7 cellular contexts compared by ENCODE assay signal in genomic region chr2:168490015-168490874, GRCh38. TPM values are rescaled to one million over a fixed set of nuclear protein-coding genes. Genes with fewer than 3 reads are reported as not detected.
DNase-seq lines count a peak whose midpoint lies in the region; ATAC-seq lines count a peak whose summit lies in the region.

No MANE protein-coding gene starts in this region.

- H3K4me1 Mint-ChIP-seq in activated naive CD8-positive, alpha-beta T cell (ENCODE audit: low read depth), result peaks cover 67% of the 10 kb centered on the region
- peaks cover 36 to 57% of the 10 kb centered on the region in 2 donors for H3K4me1 Mint-ChIP-seq in immature natural killer cell

- no peaks in the 10 kb centered on the region for H3K9me3 Mint-ChIP-seq in activated naive CD8-positive, alpha-beta T cell (ENCODE audit: low read depth)
- peaks cover 0 to 2% (median 0%) of the 10 kb centered on the region in 6 donors for H3K9me3 Mint-ChIP-seq in immature natural killer cell

- peak overlapping the region; percentile 82 for H3K4me3 Mint-ChIP-seq in activated naive CD8-positive, alpha-beta T cell
- peak overlapping the region; percentile 74 to 91 (median 82) for H3K4me3 Mint-ChIP-seq in immature natural killer cell

- no peaks in the 10 kb centered on the region for H3K27me3 Mint-ChIP-seq in activated naive CD8-positive, alpha-beta T cell
- H3K27me3 Mint-ChIP-seq in immature natural killer cell (ENCODE audit: low read depth in 3 of 3), result peaks cover 0 to 2% (median 2%) of the 10 kb centered on the region in 3 donors

- peak; percentile 94 for ATAC-seq in GM18520 (IDR thresholded peaks at IDR 0.05; ENCODE audit: unreplicated experiment)
- ATAC-seq in HG02623 (IDR thresholded peaks at IDR 0.05; ENCODE audit: unreplicated experiment), result peak; percentile 96

- peaks cover 15% of the 10 kb centered on the region for H3K36me3 Mint-ChIP-seq in activated naive CD8-positive, alpha-beta T cell
- peaks cover 0 to 4% (median 0%) of the 10 kb centered on the region in 3 donors for H3K36me3 Mint-ChIP-seq in immature natural killer cell

- DNase-seq in MV-4-11 (lab: John Stamatoyannopoulos, UW) (peak; percentile 89), immature natural killer cell (peak; percentile 25 to 43 (median 30)), globus pallidus (ENCODE audit: low spot score) (no peak)
- peak; percentile 56 for DNase-seq in stimulated activated CD8-positive, alpha-beta memory T cell treated with anti-CD3 and anti-CD28 coated beads, Interleukin-4, amount 100 ng/mL, for 48 hours

- peak overlapping the region; percentile 81 for H3K27ac Mint-ChIP-seq in activated naive CD8-positive, alpha-beta T cell
- H3K27ac Mint-ChIP-seq in immature natural killer cell, result peak overlapping the region; percentile 81 to 94 (median 84)

RNA-seq across cellular contexts. Expression of gene CERS6, which starts 34.2 kb away (rescaled TPM):
- polyA plus RNA-seq in immature natural killer cell, result 1 to 10 TPM; 2.4 to 9.2 (median 5.6) TPM
